Comparison of ENCODE assay signal across 15 cellular contexts in the genomic region with DNA sequence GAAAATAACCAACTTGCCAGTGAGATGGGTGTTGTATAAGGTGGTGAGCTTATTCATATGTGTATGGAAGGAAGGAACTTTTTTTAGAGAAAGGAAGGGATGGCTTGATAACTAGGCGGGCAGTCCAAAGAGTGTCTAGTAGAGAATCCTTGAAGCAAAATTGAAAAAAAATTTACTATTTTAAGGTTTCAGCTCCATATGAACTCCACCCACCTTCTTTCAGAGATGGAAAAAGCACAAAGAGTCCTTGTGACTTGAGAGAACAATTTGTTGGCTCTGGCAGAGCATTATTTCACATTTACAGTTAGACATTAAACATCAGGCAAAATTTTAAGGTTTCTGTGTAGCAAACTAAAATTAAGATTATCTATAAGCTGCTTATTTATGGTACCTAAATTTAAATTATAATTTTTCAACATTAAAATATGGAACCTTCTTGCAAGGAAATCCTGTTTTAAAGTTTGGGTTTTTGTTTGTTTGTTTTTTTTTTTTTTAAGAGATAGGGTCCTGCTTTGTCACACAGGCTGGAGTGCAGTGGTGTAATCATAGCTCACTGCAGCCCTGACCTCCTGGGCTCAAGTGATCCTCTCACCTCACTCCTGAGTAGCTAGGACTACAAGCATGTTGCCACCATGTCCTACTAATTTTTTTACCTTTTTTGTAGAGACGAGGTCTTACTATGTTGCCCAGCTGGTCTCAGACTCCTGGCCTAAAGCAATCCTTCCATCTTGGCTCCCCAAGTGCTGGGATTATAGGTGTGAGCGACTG. TPM values are rescaled to one million over a fixed set of nuclear protein-coding genes. Genes with fewer than 3 reads are reported as not detected.
DNase-seq lines count a peak whose midpoint lies in the region; ATAC-seq, FAIRE-seq and TF ChIP-seq lines count a peak whose summit lies in the region.
"Had no signal": no experiment of that assay in that cellular context is flagged by ENCODE, and none has a peak within 500 bp of the region (broad histone marks: within the 10 kb centered on the region; RNA-seq: fewer than 3 reads in every experiment).

No MANE protein-coding gene starts in this region.

- CTCF ChIA-PET in HepG2 (lab: Yijun Ruan, JAX; ENCODE audit: low intra/inter-chr PET ratio, low total read pairs), result no interaction called here

- 91% methylated on average over 3 of the region's 3 CpGs for WGBS in HepG2 (ENCODE audit: low lambda C conversion rate)
- WGBS in right lobe of liver (ENCODE audit: insufficient coverage, low coverage, low lambda C conversion rate, missing lambda C conversion rate), result 75% methylated on average over 3 of the region's 3 CpGs

- H4K20me1 ChIP-seq in HepG2 (ENCODE audit: insufficient read depth, low read length) (peaks cover 76% of the 10 kb centered on the region), osteoblast (ENCODE audit: insufficient read depth, low read length) (peaks cover 75% of the 10 kb centered on the region)

- H3K27ac ChIP-seq in HepG2 (ENCODE audit: extremely low read length, insufficient read depth, low read length) (no peak overlapping the region), right lobe of liver (no peak overlapping the region), osteoblast (ENCODE audit: low read depth, low read length) (peak overlapping the region; percentile 54), upper lobe of right lung (no peak overlapping the region)

- in situ Hi-C loops in HepG2 (cut with HindIII; ENCODE audit: extremely low pct_ligation_motif_present, low pct_unique_long_range_greater_than_20kb), result no loop called here

- no peak for TF ChIP-seq RAD21 in HepG2 (CRISPR knock-in tag; IDR thresholded peaks at IDR 0.05)

- peak; percentile 75 for FAIRE-seq in HepG2 (lab: Jason Lieb, UNC)
- no peak for FAIRE-seq in RCC 7860 (lab: Jason Lieb, UNC)

- peak; percentile 49; the same call in 2 of the 3 replicates for ATAC-seq in HepG2
- ATAC-seq in right lobe of liver, result no peak
- peak; percentile 62 for ATAC-seq in left ventricle myocardium superior
- ATAC-seq in upper lobe of right lung, result peak; percentile 38
- ATAC-seq: activated CD8-positive, alpha-beta memory T cell treated with anti-CD3 and anti-CD28 coated beads, Interleukin-2, amount 10 ng/mL, durations not matched to agents 7 days and 5 days; stimulated activated effector memory CD8-positive, alpha-beta T cell treated with anti-CD3 and anti-CD28 coated beads, Interleukin-12 subunit alpha, Interleukin-12 subunit beta, amount 100 ng/mL, for 72 hours had no signal

- POLR2A ChIA-PET in HepG2 (lab: Yijun Ruan, JAX), result interaction anchor here (0.9 kb wide), 1 partner anchor 9 kb away, joined by 4 read pairs; no protein-coding TSS in a partner anchor

- H3K27me3 ChIP-seq in HepG2 (ENCODE audit: control insufficient read depth in 1 of 2, insufficient read depth in 2 of 2, low read length in 2 of 2) (no peaks in the 10 kb centered on the region), right lobe of liver (no peaks in the 10 kb centered on the region), osteoblast (ENCODE audit: insufficient read depth, low read length) (no peaks in the 10 kb centered on the region), upper lobe of right lung (no peaks in the 10 kb centered on the region)

- H3K4me2 ChIP-seq in HepG2 (ENCODE audit: low read depth, low read length), result no peak overlapping the region
- H3K4me2 ChIP-seq in osteoblast (ENCODE audit: insufficient read depth, low read length), result no peak overlapping the region

- no TSS peak for BruUV-seq in HepG2 (replicated peaks; lab: Mats Ljungman, UMichigan)

- H3K79me2 ChIP-seq in HepG2 (ENCODE audit: insufficient read depth, low read length), result peaks cover 96% of the 10 kb centered on the region
- H3K79me2 ChIP-seq in osteoblast (ENCODE audit: insufficient read depth, low read length), result peaks cover 98% of the 10 kb centered on the region

- intact Hi-C loops in HepG2 (cut with micrococcal nuclease; ENCODE audit: unreplicated experiment) (no loop called here), right lobe of liver (cut with DNase I) (no loop called here), left ventricle myocardium superior (cut with micrococcal nuclease) (no loop called here), upper lobe of right lung (cut with DNase I) (no loop called here)

- no peak overlapping the region for H3K9ac ChIP-seq in HepG2 (ENCODE audit: insufficient read depth, low read depth, low read length)

- H3K9me3 ChIP-seq in HepG2 (ENCODE audit: low read length) (no peaks in the 10 kb centered on the region), right lobe of liver (no peaks in the 10 kb centered on the region), osteoblast (ENCODE audit: low read depth, low read length) (no peaks in the 10 kb centered on the region), upper lobe of right lung (no peaks in the 10 kb centered on the region)

- H3K36me3 ChIP-seq in HepG2 (replicated peaks in 1 of 2; ENCODE audit: control insufficient read depth in 1 of 2, insufficient read depth in 2 of 2, low read length in 2 of 2) (peaks cover 3 to 7% of the 10 kb centered on the region in 2 experiments; a peak in 1 of 5 replicates), right lobe of liver (no peaks in the 10 kb centered on the region), osteoblast (ENCODE audit: insufficient read depth, low read length) (peaks cover 2% of the 10 kb centered on the region), upper lobe of right lung (no peaks in the 10 kb centered on the region)

- H3K4me1 ChIP-seq in HepG2 (ENCODE audit: insufficient read depth, low read length) (peaks cover 30% of the 10 kb centered on the region), right lobe of liver (no peaks in the 10 kb centered on the region), osteoblast (ENCODE audit: insufficient read depth, low read length) (peaks cover 23% of the 10 kb centered on the region), upper lobe of right lung (peaks cover 54% of the 10 kb centered on the region)

- no peak for TF ChIP-seq CTCF in HepG2 (CRISPR knock-in tag; IDR thresholded peaks at IDR 0.05)
- TF ChIP-seq CTCF in right lobe of liver (IDR thresholded peaks at IDR 0.05), result no peak
- no peak for TF ChIP-seq CTCF in osteoblast (IDR thresholded peaks at IDR 0.05; ENCODE audit: extremely low read depth, low read depth, low read length)
- TF ChIP-seq CTCF in upper lobe of right lung (IDR thresholded peaks at IDR 0.05), result no peak

- H2AFZ ChIP-seq in HepG2 (ENCODE audit: low read length) (no peak overlapping the region), osteoblast (ENCODE audit: low read length) (no peak overlapping the region)

- TF ChIP-seq POLR2A in HepG2 (IDR thresholded peaks at IDR 0.05; ENCODE audit: insufficient read depth in 1 of 2, low read depth in 2 of 2, low read length in 2 of 2) (no peak), right lobe of liver (IDR thresholded peaks at IDR 0.05) (no peak)

- no peak for DNase-seq in HepG2 (ENCODE audit: low spot score)
- no peak for DNase-seq in right lobe of liver
- DNase-seq in left ventricle myocardium superior, result no peak
- no peak for DNase-seq in osteoblast (ENCODE audit: insufficient read length, low spot score, missing footprints)
- no peak for DNase-seq in upper lobe of right lung
- no peak for DNase-seq in glomerular visceral epithelial cell (ENCODE audit: extremely low spot score)
- DNase-seq in RCC 7860 (ENCODE audit: low spot score), result no peak
- DNase-seq in NCI-H2029 treated with DMSO at 0.1 percent for 48 hours (lab: John Stamatoyannopoulos, UW), result no peak
- DNase-seq: activated CD4-positive, alpha-beta T cell treated with anti-CD3 and anti-CD28 coated beads for 1 hour; activated CD8-positive, alpha-beta memory T cell treated with anti-CD3 and anti-CD28 coated beads, Interleukin-2, amount 10 ng/mL, durations not matched to agents 7 days and 5 days; C1 segment of cervical spinal cord; DMS153; NCI-H2171; posterior cingulate gyrus had no signal

- H3K4me3 ChIP-seq in HepG2 (replicated peaks in 1 of 3; ENCODE audit: insufficient read depth in 1 of 3, low read depth in 2 of 3, low read length in 3 of 3) (no peak overlapping the region), right lobe of liver (no peak overlapping the region), osteoblast (ENCODE audit: insufficient read depth, low read length) (no peak overlapping the region), upper lobe of right lung (no peak overlapping the region)

- no peak for TF ChIP-seq EP300 in HepG2 (IDR thresholded peaks at IDR 0.05; ENCODE audit: low read depth in 2 of 2, low read length in 2 of 2)
- TF ChIP-seq EP300 in HepG2 (CRISPR knock-in tag; IDR thresholded peaks at IDR 0.05; ENCODE audit: borderline replicate concordance), result no peak

RNA-seq across cellular contexts. Expression of a gene that starts 12.2 kb away (rescaled TPM):
- total RNA-seq in HepG2 (2016; rRNA removed; fragmentation: Illumina TruSeq; extraction: Trizol) (22.9 and 35.3 TPM in 2 replicates), right lobe of liver (10 to 100 TPM; 14.8 to 44.0 (median 27.3) TPM), left ventricle myocardium superior (44.8 TPM), osteoblast (78.1 and 80.7 TPM in 2 replicates), upper lobe of right lung (149 TPM)
- 32.8 and 40.0 TPM in 2 replicates for total RNA-seq in HepG2 (2016; cell fraction: cytosol; rRNA removed; fragmentation: Illumina TruSeq; extraction: Trizol; ENCODE audit: low read depth)
- 19.5 and 36.3 TPM in 2 replicates for total RNA-seq in HepG2 (2016; cell fraction: insoluble cytoplasmic fraction; rRNA removed; fragmentation: Illumina TruSeq; extraction: Trizol)
- total RNA-seq in HepG2 (2016; cell fraction: membrane; rRNA removed; fragmentation: Illumina TruSeq; extraction: Trizol), result 48.8 and 51.3 TPM in 2 replicates
- total RNA-seq in HepG2 (2016; cell fraction: nucleus; rRNA removed; fragmentation: Illumina TruSeq; extraction: Trizol), result 44.6 and 48.2 TPM in 2 replicates
- polyA plus RNA-seq in HepG2 (2011; rRNA removed), result 56.7 and 56.8 TPM in 2 replicates
- polyA plus RNA-seq in HepG2 (2011; cell fraction: cytosol; rRNA removed), result 27.3 and 39.9 TPM in 2 replicates
- polyA plus RNA-seq in HepG2 (2011; cell fraction: nucleus; rRNA removed), result 34.8 and 39.2 TPM in 2 replicates
- 65.6 and 74.1 TPM in 2 replicates for polyA plus RNA-seq in HepG2 (2012)
- 16.9 and 18.5 TPM in 2 replicates for polyA plus RNA-seq in HepG2 (2016; cell fraction: cytosol; fragmentation: Illumina TruSeq; extraction: Trizol; ENCODE audit: low read depth)
- 69.5 and 80.0 TPM in 2 replicates for polyA plus RNA-seq in HepG2 (2016; cell fraction: insoluble cytoplasmic fraction; fragmentation: Illumina TruSeq; extraction: Trizol; ENCODE audit: low read depth)
- polyA plus RNA-seq in HepG2 (2016; cell fraction: membrane; fragmentation: Illumina TruSeq; extraction: Trizol; ENCODE audit: low read depth), result 53.8 and 63.6 TPM in 2 replicates
- 74.8 and 90.6 TPM in 2 replicates for polyA plus RNA-seq in HepG2 (2016; cell fraction: nucleus; fragmentation: Illumina TruSeq; extraction: Trizol; ENCODE audit: insufficient read depth, low read depth)
- polyA minus RNA-seq in HepG2 (2011; rRNA and poly(A)+ RNA removed; ENCODE audit: low replicate concordance), result 18.1 and 19.2 TPM in 2 replicates
- polyA minus RNA-seq in HepG2 (2011; cell fraction: cytosol; rRNA and poly(A)+ RNA removed), result 20.2 and 25.3 TPM in 2 replicates
- 88.3 and 89.4 TPM in 2 replicates for polyA minus RNA-seq in HepG2 (2011; cell fraction: nucleus; rRNA and poly(A)+ RNA removed)

Comparison
In these comparisons a context has a peak if more than half of its experiments do, and no peak if none do; other contexts are left out.
1. ATAC-seq: peak in HepG2 (single experiment), left ventricle myocardium superior (single experiment) and upper lobe of right lung (single experiment); none in right lobe of liver (0 of 4).